23 cellular contexts compared by ENCODE assay signal in genomic region chr6:7045331-7045730, GRCh38.
"Had no signal": no experiment of that assay in that cellular context is flagged by ENCODE, and none has a peak within 500 bp of the region (broad histone marks: within the 10 kb centered on the region; RNA-seq: fewer than 3 reads in every experiment).

No MANE protein-coding gene starts in this region.

- H3K9me3 ChIP-seq: SJSA1 had no signal

- H3K27me3 Mint-ChIP-seq: activated naive CD8-positive, alpha-beta T cell; activated T-helper 17 cell treated with anti-CD3 and anti-CD28 coated beads, Interleukin-2, amount 50 U/mL, for 72 hours; central memory CD8-positive, alpha-beta T cell; T-helper 17 cell had no signal

- H3K9me3 Mint-ChIP-seq: activated CD4-positive, alpha-beta memory T cell treated with anti-CD3 and anti-CD28 coated beads, Interleukin-2, amount 10 ng/mL, durations not matched to agents 7 days and 5 days; activated naive CD4-positive, alpha-beta T cell treated with anti-CD3 and anti-CD28 coated beads for 36 hours; activated T-helper 17 cell treated with anti-CD3 and anti-CD28 coated beads, Interleukin-2, amount 50 U/mL, for 72 hours; central memory CD8-positive, alpha-beta T cell had no signal

- H3K4me1 Mint-ChIP-seq: central memory CD8-positive, alpha-beta T cell had no signal

- H3K27ac Mint-ChIP-seq: activated CD4-positive, alpha-beta memory T cell treated with anti-CD3 and anti-CD28 coated beads, Interleukin-2, amount 10 ng/mL, durations not matched to agents 7 days and 5 days; activated CD4-positive, alpha-beta T cell treated with anti-CD3 and anti-CD28 coated beads for 36 hours; activated naive CD4-positive, alpha-beta T cell treated with anti-CD3 and anti-CD28 coated beads for 36 hours; activated naive CD8-positive, alpha-beta T cell; activated T-helper 17 cell treated with anti-CD3 and anti-CD28 coated beads, Interleukin-2, amount 50 U/mL, for 72 hours; brain; T-helper 17 cell had no signal

- H3K4me3 Mint-ChIP-seq: activated CD4-positive, alpha-beta memory T cell treated with anti-CD3 and anti-CD28 coated beads, Interleukin-2, amount 10 ng/mL, durations not matched to agents 7 days and 5 days; activated CD4-positive, alpha-beta T cell treated with anti-CD3 and anti-CD28 coated beads for 36 hours; activated naive CD4-positive, alpha-beta T cell treated with anti-CD3 and anti-CD28 coated beads for 36 hours; activated naive CD8-positive, alpha-beta T cell; activated T-helper 17 cell treated with anti-CD3 and anti-CD28 coated beads, Interleukin-2, amount 50 U/mL, for 72 hours; brain; central memory CD8-positive, alpha-beta T cell; T-helper 17 cell had no signal

- DNase-seq: activated CD4-positive, alpha-beta memory T cell treated with anti-CD3 and anti-CD28 coated beads, Interleukin-2, amount 10 ng/mL, durations not matched to agents 7 days and 5 days; activated CD4-positive, alpha-beta T cell treated with anti-CD3 and anti-CD28 coated beads for 36 hours; activated CD4-positive, alpha-beta T cell treated with anti-CD3 and anti-CD28 coated beads, Interleukin-2, amount 50 U/mL, for 1 hour; activated CD4-positive, CD25-positive, alpha-beta regulatory T cell; activated gamma-delta T cell; activated naive CD4-positive, alpha-beta T cell treated with anti-CD3 and anti-CD28 coated beads for 36 hours; activated T-cell treated with anti-CD3 and anti-CD28 coated beads for 4 hours; activated T-cell treated with anti-CD3 and anti-CD28 coated beads, Interleukin-2, amount 50 U/mL, for 48 hours; amygdala; NCI-H1092; NCI-H1417; NCI-H2029 treated with DMSO at 0.1 percent for 48 hours; NCI-H446 treated with DMSO at 0.1 percent for 48 hours; NCI-H526 treated with DMSO at 0.1 percent for 48 hours; PC-3; SHP77; T-helper 17 cell; T-helper 9 cell had no signal

- ATAC-seq: activated CD4-positive, alpha-beta T cell treated with anti-CD3 and anti-CD28 coated beads for 36 hours; activated T-helper 17 cell treated with anti-CD3 and anti-CD28 coated beads, Interleukin-2, amount 50 U/mL, for 72 hours; PC-3; T-helper 17 cell had no signal

- H3K4me3 ChIP-seq: SJSA1 had no signal

- H3K36me3 ChIP-seq: SJSA1 had no signal

- H3K36me3 Mint-ChIP-seq: brain had no signal

- H3K27ac ChIP-seq: SJSA1 had no signal
